In genomic region chr5:89071941-89072331, GRCh38 we compare ENCODE assay signal across 10 cellular contexts.
DNase-seq lines count a peak whose midpoint lies in the region; ATAC-seq, FAIRE-seq and TF ChIP-seq lines count a peak whose summit lies in the region.
"Had no signal": no experiment of that assay in that cellular context is flagged by ENCODE, and none has a peak within 500 bp of the region (broad histone marks: within the 10 kb centered on the region; RNA-seq: fewer than 3 reads in every experiment).

No MANE protein-coding gene starts in this region.

- TF ChIP-seq POLR2A in H54 (IDR thresholded peaks at IDR 0.05; ENCODE audit: low read depth, low read length), result no peak

- no peak for TF ChIP-seq CTCF in Calu3 (IDR thresholded peaks at IDR 0.05; ENCODE audit: unreplicated experiment)

- no peaks in the 10 kb centered on the region for H3K27me3 Mint-ChIP-seq in Calu3 (ENCODE audit: unreplicated experiment)

- peak overlapping the region; percentile 46 for H3K4me3 Mint-ChIP-seq in Calu3 (ENCODE audit: low read depth, unreplicated experiment)

- no TSS peak for BruUV-seq in Calu3 (replicated peaks; lab: Mats Ljungman, UMichigan)

- intact Hi-C loops in Calu3 (cut with micrococcal nuclease; ENCODE audit: unreplicated experiment), result loop anchor here (5.0 kb wide), 1 partner anchor 345 kb away; no protein-coding TSS in a partner anchor
- intact Hi-C loops in Right ventricle myocardium superior (cut with DNase I), result no loop called here

- no peaks in the 10 kb centered on the region for H3K9me3 Mint-ChIP-seq in Calu3 (ENCODE audit: low read depth, unreplicated experiment)

- H3K4me1 Mint-ChIP-seq in Calu3 (ENCODE audit: low read depth, unreplicated experiment), result peaks cover 25% of the 10 kb centered on the region

- CTCF ChIA-PET in Calu3 (lab: Charles Lee), result interaction anchor here (0.7 kb wide), 1 partner anchor 1027 kb away, joined by 3 read pairs; no protein-coding TSS in a partner anchor

- H3K27ac Mint-ChIP-seq in Calu3 (ENCODE audit: unreplicated experiment), result peak overlapping the region; percentile 84

- FAIRE-seq in H54 (lab: Jason Lieb, UNC), result no peak

- DNase-seq in Calu3 (no peak), H54 (ENCODE audit: insufficient read length, low spot score) (no peak), NCI-H226 (no peak), Right ventricle myocardium superior (no peak)
- no peak for DNase-seq in activated naive CD4-positive, alpha-beta T cell treated with anti-CD3 and anti-CD28 coated beads, Interleukin-2, amount 50 U/mL, for 16 hours
- DNase-seq: activated gamma-delta T cell treated with Interleukin-2 at 50 U/mL for 16 hours, NCI-H1436 treated with DMSO at 0.1 percent for 48 hours had no signal

- H3K36me3 Mint-ChIP-seq in Calu3 (ENCODE audit: insufficient read depth, unreplicated experiment), result peaks cover 5% of the 10 kb centered on the region

- peak; percentile 48 for ATAC-seq in GM19328 (IDR thresholded peaks at IDR 0.05; ENCODE audit: unreplicated experiment)
- ATAC-seq in HG02763 (IDR thresholded peaks at IDR 0.05; ENCODE audit: unreplicated experiment), result peak; percentile 48
- peak; percentile 80 for ATAC-seq in HG03520 (IDR thresholded peaks at IDR 0.05; ENCODE audit: unreplicated experiment)
- ATAC-seq in Right ventricle myocardium superior (ENCODE audit: poor library complexity), result no peak
